In the genomic region with DNA sequence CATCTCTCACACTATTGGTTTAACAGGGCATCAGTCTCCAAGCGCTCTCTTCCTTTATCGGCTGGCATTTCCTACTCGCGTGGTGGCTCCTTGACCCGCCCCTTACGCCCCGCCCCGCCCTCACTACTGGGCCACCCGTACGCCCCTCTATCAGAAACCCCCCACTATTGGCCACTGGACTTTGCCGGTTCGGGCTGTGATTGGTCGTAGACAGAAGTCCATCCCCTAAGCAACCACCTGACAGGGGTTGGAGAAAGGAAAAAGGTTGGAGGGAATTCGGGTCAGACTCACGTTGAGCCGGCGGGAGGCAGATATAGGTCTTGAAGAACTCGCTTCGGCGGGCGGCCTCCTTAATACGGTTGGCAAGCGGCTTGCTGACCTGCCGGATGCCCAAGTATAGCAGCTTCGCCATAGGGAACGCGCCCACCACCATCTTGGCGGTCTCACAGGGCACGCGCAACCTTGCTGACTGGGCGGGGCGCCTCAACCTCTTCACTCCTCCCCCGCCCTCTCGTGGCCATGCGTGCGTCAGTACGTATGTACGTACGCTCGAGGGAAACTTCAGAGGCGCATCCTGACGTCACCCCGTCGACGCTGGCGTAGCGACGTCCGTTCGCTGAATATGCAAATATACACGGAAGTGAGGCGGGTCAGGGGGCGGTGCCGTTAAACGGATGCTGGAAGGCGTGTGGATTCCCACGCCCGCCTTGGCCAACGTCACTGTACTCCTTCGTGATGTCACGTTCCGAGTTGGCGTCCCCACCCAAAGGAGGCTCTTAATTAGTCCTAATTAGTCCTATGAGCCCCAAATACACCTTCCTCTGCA, we compare ENCODE assay signal across 8 cellular contexts. TPM values are rescaled to one million over a fixed set of nuclear protein-coding genes. Genes with fewer than 3 reads are reported as not detected.
A peak's percentile ranks its signal among the peaks of the same experiment; 100 is the strongest.
DNase-seq lines count a peak whose midpoint lies in the region; ATAC-seq, FAIRE-seq and TF ChIP-seq lines count a peak whose summit lies in the region.

TSS of gene OPA3 (minus strand) at position 471 of the 826 bp plus-strand sequence. CDS start at position 433, 38 bp downstream.

- WGBS in pancreas, 2 donors = 0% methylated on average over 63 of the region's 63 CpGs
- WGBS in tibial nerve, 2 donors = 0 to 1% methylated on average over 43 to 59 of the region's 63 CpGs

- no peaks in the 10 kb centered on the region for H3K9me3 ChIP-seq in pancreas
- no peaks in the 10 kb centered on the region for H3K9me3 ChIP-seq in tibial nerve

- H3K27me3 Mint-ChIP-seq in activated naive CD8-positive, alpha-beta T cell treated with anti-CD3 and anti-CD28 coated beads, Interleukin-2, amount 50 U/mL, for 24 hours = peaks cover 8% of the 10 kb centered on the region

- peak; percentile 94 to 99 for TF ChIP-seq EP300 in tibial nerve (IDR thresholded peaks at IDR 0.05)

- FAIRE-seq in pancreas (lab: Jason Lieb, UNC) = peak; percentile 96

- H3K9me3 Mint-ChIP-seq in activated naive CD8-positive, alpha-beta T cell treated with anti-CD3 and anti-CD28 coated beads, Interleukin-2, amount 50 U/mL, for 24 hours = no peaks in the 10 kb centered on the region

- H3K4me3 ChIP-seq in GM12865 (ENCODE audit: low read depth, low read length) (peak within 1 kb of the TSS; percentile 83), pancreas (peak within 1 kb of the TSS; percentile 32 to 75 (median 59)), tibial nerve (peak within 1 kb of the TSS; percentile 54 to 84 (median 76))

- H3K36me3 ChIP-seq in pancreas = no peaks in the 10 kb centered on the region
- no peaks in the 10 kb centered on the region for H3K36me3 ChIP-seq in tibial nerve

- TF ChIP-seq CTCF in GM12865 (IDR thresholded peaks at IDR 0.05; ENCODE audit: insufficient read depth, low read depth, low read length, missing control alignments) = no peak
- no peak for TF ChIP-seq CTCF in pancreas (IDR thresholded peaks at IDR 0.05)
- peak in 2 of 5 experiments; percentile 55 to 63 for TF ChIP-seq CTCF in tibial nerve (IDR thresholded peaks at IDR 0.05)

- peak within 1 kb of the TSS; percentile 94 for H3K27ac Mint-ChIP-seq in activated naive CD8-positive, alpha-beta T cell treated with anti-CD3 and anti-CD28 coated beads, Interleukin-2, amount 50 U/mL, for 24 hours

- DNase-seq in GM12865 (ENCODE audit: low read depth) = peak; percentile 100
- peak; percentile 87 for DNase-seq in NCI-H1417 treated with DMSO at 0.1 percent for 48 hours (lab: John Stamatoyannopoulos, UW)
- peak; percentile 100 for DNase-seq in SW480 (ENCODE audit: low spot score)
- peak; percentile 99 for DNase-seq in activated naive CD8-positive, alpha-beta T cell treated with anti-CD3 and anti-CD28 coated beads, Interleukin-2, amount 50 U/mL, for 24 hours
- DNase-seq in Right ventricle myocardium superior = peak; percentile 100
- DNase-seq in pancreas = peak; percentile 96 to 100 (median 100)
- peak; percentile 99 for DNase-seq in tibial nerve (ENCODE audit: low spot score in 2 of 2)

- peaks cover 4% of the 10 kb centered on the region for H3K36me3 Mint-ChIP-seq in activated naive CD8-positive, alpha-beta T cell treated with anti-CD3 and anti-CD28 coated beads, Interleukin-2, amount 50 U/mL, for 24 hours (ENCODE audit: low read depth)

- intact Hi-C loops in Right ventricle myocardium superior (cut with DNase I) = no loop called here
- intact Hi-C loops in pancreas (cut with DNase I) = no loop called here

- H3K27me3 ChIP-seq in pancreas = no peaks in the 10 kb centered on the region
- no peaks in the 10 kb centered on the region for H3K27me3 ChIP-seq in tibial nerve

- H3K27ac ChIP-seq in pancreas = peak within 1 kb of the TSS; percentile 91 to 97 (median 92)
- peak within 1 kb of the TSS; percentile 94 to 99 (median 97) for H3K27ac ChIP-seq in tibial nerve

- peaks cover 0 to 7% (median 3%) of the 10 kb centered on the region in 3 donors for H3K4me1 ChIP-seq in pancreas
- peaks cover 0 to 22% (median 10%) of the 10 kb centered on the region in 4 donors for H3K4me1 ChIP-seq in tibial nerve

- H3K4me3 Mint-ChIP-seq in activated naive CD8-positive, alpha-beta T cell treated with anti-CD3 and anti-CD28 coated beads, Interleukin-2, amount 50 U/mL, for 24 hours = peak within 1 kb of the TSS; percentile 97

- peaks cover 26% of the 10 kb centered on the region for H3K4me1 Mint-ChIP-seq in activated naive CD8-positive, alpha-beta T cell treated with anti-CD3 and anti-CD28 coated beads, Interleukin-2, amount 50 U/mL, for 24 hours

- ATAC-seq in HG02763 (IDR thresholded peaks at IDR 0.05; ENCODE audit: unreplicated experiment) (peak; percentile 85), Right ventricle myocardium superior (ENCODE audit: poor library complexity) (peak; percentile 95), pancreas (peak; percentile 92 to 96 (median 93))
- peak; percentile 94 for ATAC-seq in activated naive CD8-positive, alpha-beta T cell treated with anti-CD3 and anti-CD28 coated beads, Interleukin-2, amount 50 U/mL, for 24 hours

- TF ChIP-seq POLR2A in tibial nerve (IDR thresholded peaks at IDR 0.05) = peak in 1 of 2 donors; percentile 70

RNA-seq across cellular contexts. Expression of gene OPA3, which starts in this region (rescaled TPM):
- total RNA-seq in Right ventricle myocardium superior (22.8 TPM), pancreas (1 to 10 TPM; 3.4 to 8.0 (median 6.0) TPM), tibial nerve (1 to 10 TPM; 4.8 to 6.7 (median 5.7) TPM)
- polyA plus RNA-seq in pancreas = 1 to 10 TPM; 3.7 to 3.8 TPM

Comparison
In these comparisons a context has a peak if more than half of its experiments do, and no peak if none do; other contexts are left out.
1. Peak in every context shown above with its lines: DNase-seq, ATAC-seq, H3K4me3 ChIP-seq and H3K27ac ChIP-seq.